ENCODE assay signal across 18 cellular contexts in the genomic region with DNA sequence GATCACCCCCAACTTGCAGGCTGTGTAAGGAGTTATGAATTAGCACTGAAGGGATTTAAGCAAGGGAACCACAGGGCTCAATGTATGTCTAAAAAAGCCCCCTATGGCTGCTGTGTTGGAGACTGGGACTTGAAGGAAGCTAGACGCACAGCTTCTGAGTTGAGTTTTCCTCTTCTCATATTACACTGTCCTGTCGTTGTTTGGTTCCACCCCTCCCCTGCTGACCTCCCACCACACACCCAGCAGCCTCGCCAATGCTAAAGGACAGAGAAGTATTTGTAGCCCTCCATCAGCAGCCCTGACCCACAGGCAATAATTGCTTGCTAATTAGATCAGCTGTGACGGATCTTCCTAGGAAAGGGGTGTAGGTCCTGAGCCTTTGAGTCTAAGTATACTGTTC.
DNase-seq lines count a peak whose midpoint lies in the region; ATAC-seq and TF ChIP-seq lines count a peak whose summit lies in the region.
"Had no signal": no experiment of that assay in that cellular context is flagged by ENCODE, and none has a peak within 500 bp of the region (broad histone marks: within the 10 kb centered on the region; RNA-seq: fewer than 3 reads in every experiment).

No MANE protein-coding gene starts in this region.

- peak; percentile 46 for DNase-seq in NCI-H82 (lab: John Stamatoyannopoulos, UW)
- no peak for DNase-seq in NCI-H82 treated with DMSO at 0.1 percent for 48 hours (lab: John Stamatoyannopoulos, UW; ENCODE audit: unreplicated experiment)
- DNase-seq in ecto neural progenitor cell (ENCODE audit: low spot score): peak; percentile 56
- DNase-seq in left kidney (ENCODE audit: low read depth, low spot score): peak; percentile 56
- no peak for DNase-seq in stimulated activated CD4-positive, alpha-beta T cell treated with anti-CD3 and anti-CD28 coated beads, Interleukin-12 subunit alpha, Interleukin-12 subunit beta, amount 100 ng/mL, for 4 hours
- DNase-seq in stimulated activated CD4-positive, alpha-beta T cell treated with anti-CD3 and anti-CD28 coated beads, Interleukin-4, amount 100 ng/mL, for 1 hour: no peak
- DNase-seq in NCI-H1417 (lab: John Stamatoyannopoulos, UW): no peak
- DNase-seq: BE2C; Caco-2; CD4-positive, alpha-beta T cell; H7; Karpas-422; NCI-H1436; NCI-H2029 treated with DMSO at 0.1 percent for 48 hours; NCI-H2171; SHP77 had no signal

- no peak for ATAC-seq in SK-N-SH treated with all-trans-retinoic acid at 6 μM for 48 hours
- ATAC-seq: GM12878 had no signal

TF ChIP-seq in SK-N-SH treated with all-trans-retinoic acid at 6 μM for 48 hours, 23 proteins besides CTCF, POLR2A, EP300 and RAD21:
- TF ChIP-seq BACH2 (CRISPR knock-in tag; IDR thresholded peaks at IDR 0.05; ENCODE audit: borderline replicate concordance) (no peak), ZFP30 (CRISPR knock-in tag; IDR thresholded peaks at IDR 0.05) (no peak), TOX (CRISPR knock-in tag; IDR thresholded peaks at IDR 0.05; ENCODE audit: borderline replicate concordance) (no peak)

Comparison
In these comparisons a context has a peak if more than half of its experiments do, and no peak if none do; other contexts are left out.
1. DNase-seq: peak in NCI-H82 (single experiment), ecto neural progenitor cell (single experiment) and left kidney (single experiment); none in NCI-H82 treated with DMSO at 0.1 percent for 48 hours (single experiment), stimulated activated CD4-positive, alpha-beta T cell treated with anti-CD3 and anti-CD28 coated beads, Interleukin-12 subunit alpha, Interleukin-12 subunit beta, amount 100 ng/mL, for 4 hours (single experiment), stimulated activated CD4-positive, alpha-beta T cell treated with anti-CD3 and anti-CD28 coated beads, Interleukin-4, amount 100 ng/mL, for 1 hour (single experiment) and NCI-H1417 (0 of 3).